Comparison of ENCODE assay signal across 14 cellular contexts in the genomic region with DNA sequence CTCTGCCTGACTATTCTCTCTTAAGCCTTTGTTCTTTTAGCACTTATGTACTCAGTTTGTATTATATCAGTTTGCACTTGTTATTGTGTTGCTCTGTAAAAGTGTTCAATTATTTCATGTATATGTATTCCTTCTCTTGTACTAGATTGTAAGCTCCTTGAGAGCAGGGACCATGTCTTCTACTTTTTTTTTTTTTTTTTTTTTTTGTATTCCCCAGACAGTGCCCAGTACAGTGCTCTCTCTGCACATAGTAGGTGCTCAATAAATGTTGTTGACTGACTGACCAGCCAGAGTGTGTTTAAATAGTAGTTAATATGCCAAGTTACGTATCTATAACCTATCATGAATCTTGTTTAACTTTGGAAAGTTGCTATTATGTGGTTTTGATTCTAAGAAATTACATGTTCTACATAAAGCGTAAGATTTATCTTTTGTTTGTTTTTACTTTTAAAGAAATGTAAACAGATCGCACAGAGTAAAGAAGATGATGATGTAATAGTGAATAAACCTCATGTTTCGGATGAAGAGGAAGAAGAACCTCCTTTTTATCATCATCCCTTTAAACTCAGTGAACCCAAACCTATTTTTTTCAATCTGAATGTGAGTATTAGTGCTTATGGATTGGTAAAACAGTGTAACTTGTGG.
"Had no signal": no experiment of that assay in that cellular context is flagged by ENCODE, and none has a peak within 500 bp of the region (broad histone marks: within the 10 kb centered on the region; RNA-seq: fewer than 3 reads in every experiment).

No MANE protein-coding gene starts in this region.

- H3K9me3 Mint-ChIP-seq: activated T-helper 2 cell treated with anti-CD3 and anti-CD28 coated beads, Interferon-gamma antibody, Interleukin-2, Interleukin-4, amounts not matched to agents 10 μg/mL and 5 μg/mL and 100 μg/mL, durations not matched to agents 14 hours and 24 hours and 36 hours had no signal

- H3K27ac ChIP-seq: brain microvascular endothelial cell, pancreas, thyroid gland had no signal

- H3K9me3 ChIP-seq: mucosa of descending colon, pancreas, thyroid gland had no signal

- ATAC-seq: activated CD4-positive, CD25-positive, alpha-beta regulatory T cell treated with anti-CD3 and anti-CD28 coated beads, Interleukin-2, amount 50 U/mL, for 24 hours; mucosa of descending colon; pancreas had no signal

- H3K27me3 ChIP-seq: brain microvascular endothelial cell, pancreas, thyroid gland had no signal

- DNase-seq: activated CD4-positive, alpha-beta T cell treated with anti-CD3 and anti-CD28 coated beads, Interleukin-2, amount 50 U/mL, for 48 hours; activated naive CD4-positive, alpha-beta T cell treated with anti-CD3 and anti-CD28 coated beads, Interleukin-2, amount 50 U/mL, for 16 hours; amygdala; brain microvascular endothelial cell; erythroblast; hypothalamus; mucosa of descending colon; pancreas; retina; thyroid gland had no signal

- FAIRE-seq: urothelium cell line had no signal

- H3K4me3 ChIP-seq: lung, mucosa of descending colon, pancreas, thyroid gland had no signal

- H3K27ac Mint-ChIP-seq: activated T-helper 2 cell treated with anti-CD3 and anti-CD28 coated beads, Interferon-gamma antibody, Interleukin-2, Interleukin-4, amounts not matched to agents 10 μg/mL and 5 μg/mL and 100 μg/mL, durations not matched to agents 14 hours and 24 hours and 36 hours had no signal
